19 cellular contexts compared by ENCODE assay signal in genomic region chr1:82139751-82140468, GRCh38.
"Had no signal": no experiment of that assay in that cellular context is flagged by ENCODE, and none has a peak within 500 bp of the region (broad histone marks: within the 10 kb centered on the region; RNA-seq: fewer than 3 reads in every experiment).

No MANE protein-coding gene starts in this region.

- H3K4me3 ChIP-seq: dorsolateral prefrontal cortex, esophagus squamous epithelium, left ventricle myocardium inferior, lower lobe of right lung, pancreas had no signal

- H3K36me3 ChIP-seq: esophagus squamous epithelium, left ventricle myocardium inferior, lower lobe of right lung, pancreas had no signal

- ATAC-seq: left cardiac atrium; lower lobe of right lung; natural killer cell treated with Interleukin-12 subunit alpha and Interleukin-12 subunit beta and Interleukin-15 and Interleukin-18, amount 100 ng/mL, for 72 hours; pancreas; right cardiac atrium had no signal

- H3K27ac ChIP-seq: dorsolateral prefrontal cortex, esophagus squamous epithelium, left ventricle myocardium inferior, lower lobe of right lung, pancreas had no signal

- H3K9me3 ChIP-seq: esophagus squamous epithelium, left ventricle myocardium inferior, lower lobe of right lung, pancreas had no signal

- DNase-seq: cortex of kidney; dorsolateral prefrontal cortex; effector CD8-positive, alpha-beta T cell; esophagus squamous epithelium; immature natural killer cell; kidney; left cardiac atrium; left ventricle myocardium inferior; lower lobe of right lung; mesenchymal stem cell; midbrain; occipital lobe; pancreas; right cardiac atrium; small intestine; stimulated activated CD4-positive, alpha-beta T cell treated with anti-CD3 and anti-CD28 coated beads, Interleukin-12 subunit alpha, Interleukin-12 subunit beta, amount 100 ng/mL, for 4 hours; stimulated activated naive CD4-positive, alpha-beta T cell treated with Interleukin-2 at 50 U/mL for 16 hours; trophoblast cell had no signal

- H3K27me3 ChIP-seq: dorsolateral prefrontal cortex, esophagus squamous epithelium, pancreas had no signal

- FAIRE-seq: kidney, pancreas, small intestine had no signal

- H3K4me1 ChIP-seq: left ventricle myocardium inferior, lower lobe of right lung, pancreas had no signal
